ENCODE assay signal across 2 cellular contexts in genomic region chr3:66276705-66277274, GRCh38.
TF ChIP-seq lines count a peak whose summit lies in the region.

No MANE protein-coding gene starts in this region.

TF ChIP-seq in HEK293T, 16 proteins besides CTCF, POLR2A, EP300 and RAD21 (continued from another document):
- TF ChIP-seq LEF1 (IDR thresholded peaks at IDR 0.05; ENCODE audit: borderline replicate concordance) (no peak), PKNOX1 (IDR thresholded peaks at IDR 0.05) (no peak), FOXK2 (IDR thresholded peaks at IDR 0.05) (no peak)
TF ChIP-seq in HEK293T: peak in this region for 1.

TF ChIP-seq in endothelial cell of umbilical vein, 7 proteins besides CTCF, POLR2A, EP300 and RAD21 (continued from another document):
- TF ChIP-seq MAX (IDR thresholded peaks at IDR 0.05; ENCODE audit: insufficient read depth, insufficient read length) (no peak), MYC (IDR thresholded peaks at IDR 0.05; ENCODE audit: low read depth, low read length) (no peak), FOS (IDR thresholded peaks at IDR 0.05; ENCODE audit: borderline replicate concordance, insufficient read depth, low read length) (no peak), GATA2 (IDR thresholded peaks at IDR 0.05; ENCODE audit: insufficient read depth, insufficient read length, low read depth, low read length) (no peak), EZH2 (IDR thresholded peaks at IDR 0.05; ENCODE audit: borderline replicate concordance, low read depth, low read length, severe bottlenecking) (no peak)
TF ChIP-seq in endothelial cell of umbilical vein: peak in this region for 0.
